ENCODE assay signal across 21 cellular contexts in genomic region chr15:65769482-65769881, GRCh38. TPM values are rescaled to one million over a fixed set of nuclear protein-coding genes. Genes with fewer than 3 reads are reported as not detected.
A peak's percentile ranks its signal among the peaks of the same experiment; 100 is the strongest.
DNase-seq lines count a peak whose midpoint lies in the region; ATAC-seq, FAIRE-seq and TF ChIP-seq lines count a peak whose summit lies in the region.
"Had no signal": no experiment of that assay in that cellular context is flagged by ENCODE, and none has a peak within 500 bp of the region (broad histone marks: within the 10 kb centered on the region; RNA-seq: fewer than 3 reads in every experiment).

No MANE protein-coding gene starts in this region.

- H4K8ac ChIP-seq in H1 (ENCODE audit: extremely low read depth, insufficient read depth, low read length): no peak overlapping the region

- H3K9ac ChIP-seq in HepG2 (ENCODE audit: insufficient read depth, low read depth, low read length) (no peak overlapping the region), SK-N-MC (ENCODE audit: insufficient read length) (peak overlapping the region; percentile 30), H1 (replicated peaks in 1 of 4; ENCODE audit: extremely low read depth in 1 of 4, low read depth in 3 of 4, low read length in 3 of 4) (no peak overlapping the region)
- H3K9ac ChIP-seq: BLaER1 had no signal

- TF ChIP-seq EP300 in HepG2 (IDR thresholded peaks at IDR 0.05; ENCODE audit: low read depth in 2 of 2, low read length in 2 of 2) (no peak), HepG2 (CRISPR knock-in tag; IDR thresholded peaks at IDR 0.05; ENCODE audit: borderline replicate concordance) (no peak), H1 (IDR thresholded peaks at IDR 0.05; ENCODE audit: borderline replicate concordance in 1 of 2, low read depth in 2 of 2, low read length in 2 of 2) (no peak)

- no peak overlapping the region for H4K91ac ChIP-seq in H1 (replicated peaks; ENCODE audit: insufficient read length, low read length)

- no peak overlapping the region for H3K23ac ChIP-seq in H1 (ENCODE audit: insufficient read length)

- H3K79me2 ChIP-seq in HepG2 (ENCODE audit: insufficient read depth, low read length) (peaks cover 81% of the 10 kb centered on the region), H1 (ENCODE audit: control insufficient read depth in 1 of 2, insufficient read depth in 2 of 2, low read length in 2 of 2) (no peaks in the 10 kb centered on the region)

- DNase-seq in HepG2 (ENCODE audit: low spot score): no peak
- no peak for DNase-seq in right lobe of liver
- DNase-seq in SK-N-MC (ENCODE audit: low read depth, low spot score): no peak
- no peak for DNase-seq in H1 (ENCODE audit: low read depth in 1 of 2, low spot score in 2 of 2)
- no peak for DNase-seq in progenitor cell of endocrine pancreas (ENCODE audit: low spot score, unreplicated experiment)
- no peak for DNase-seq in left lobe of liver (ENCODE audit: low spot score)
- DNase-seq: Calu3; CD4-positive, alpha-beta T cell; CD8-positive, alpha-beta memory T cell; DMS53; DMS79 treated with DMSO at 0.1 percent for 48 hours; H9; HFFc6 had no signal

- H3K23me2 ChIP-seq in H1 (ENCODE audit: low read depth, low read length): no peaks in the 10 kb centered on the region; the same call in 1 of the 2 replicates

- intact Hi-C loops in HepG2 (cut with micrococcal nuclease; ENCODE audit: unreplicated experiment) (no loop called here), right lobe of liver (cut with DNase I) (no loop called here)

- TF ChIP-seq RAD21 in HepG2 (CRISPR knock-in tag; IDR thresholded peaks at IDR 0.05) (no peak), H1 (IDR thresholded peaks at IDR 0.05 in 1 of 2, conservative IDR thresholded peaks at IDR 0.05 in 1 of 2; ENCODE audit: low read depth in 2 of 2, low read length in 2 of 2) (no peak)

- H3K36me3 Mint-ChIP-seq in progenitor cell of endocrine pancreas (ENCODE audit: insufficient read depth): no peaks in the 10 kb centered on the region

- H2BK5ac ChIP-seq in H1 (ENCODE audit: low read depth, low read length): no peak overlapping the region

- no peak overlapping the region for H4K5ac ChIP-seq in H1 (ENCODE audit: insufficient read length, low read depth, low read length)

- POLR2A ChIA-PET in HepG2 (lab: Yijun Ruan, JAX) (no interaction called here), HEK293 (lab: Yijun Ruan, JAX) (interaction anchor here (1.1 kb wide), 1 partner anchor 100 kb away, joined by 3 read pairs; the partner anchor contains the start of gene RAB11A), H1 (lab: Charles Lee; ENCODE audit: partially characterized antibody) (no interaction called here)

- H2BK120ac ChIP-seq in H1 (replicated peaks; ENCODE audit: low read depth, low read length): no peak overlapping the region

- H3K4me1 ChIP-seq in HepG2 (ENCODE audit: insufficient read depth, low read length) (peaks cover 20% of the 10 kb centered on the region), right lobe of liver (peaks cover 0 to 17% (median 5%) of the 10 kb centered on the region in 4 donors), HEK293 (ENCODE audit: control insufficient read depth, insufficient read depth, low read length) (peaks cover 35% of the 10 kb centered on the region), H1 (replicated peaks in 1 of 4; ENCODE audit: control insufficient read depth in 3 of 4, insufficient read depth in 4 of 4, low read length in 3 of 4) (no peaks in the 10 kb centered on the region)

- H3K18ac ChIP-seq in H1 (ENCODE audit: extremely low read depth, low read length): no peak overlapping the region

- no peaks in the 10 kb centered on the region; a peak in 1 of 5 replicates for H3K36me3 ChIP-seq in HepG2 (replicated peaks in 1 of 2; ENCODE audit: control insufficient read depth in 1 of 2, insufficient read depth in 2 of 2, low read length in 2 of 2)
- H3K36me3 ChIP-seq in right lobe of liver: no peaks in the 10 kb centered on the region
- no peaks in the 10 kb centered on the region; a peak in 1 of 3 replicates for H3K36me3 ChIP-seq in HEK293 (ENCODE audit: control insufficient read depth in 2 of 2, insufficient read depth in 1 of 2, low read length in 2 of 2)
- H3K36me3 ChIP-seq in SK-N-MC (ENCODE audit: insufficient read depth, low read length): no peaks in the 10 kb centered on the region
- H3K36me3 ChIP-seq in H1 (ENCODE audit: control insufficient read depth in 2 of 4, insufficient read depth in 4 of 4, low read length in 3 of 4): no peaks in the 10 kb centered on the region

- H2AK5ac ChIP-seq in H1 (ENCODE audit: low read depth, low read length): no peak overlapping the region

- no peak overlapping the region for H3K27ac Mint-ChIP-seq in progenitor cell of endocrine pancreas
- H3K27ac Mint-ChIP-seq: CD14-positive monocyte; CD4-positive, alpha-beta T cell; CD8-positive, alpha-beta memory T cell; H9; HFFc6 had no signal

- no peaks in the 10 kb centered on the region for H3K9me3 Mint-ChIP-seq in progenitor cell of endocrine pancreas (ENCODE audit: low read depth)
- H3K9me3 Mint-ChIP-seq: CD14-positive monocyte; CD4-positive, alpha-beta T cell; CD8-positive, alpha-beta memory T cell; H9; HFFc6 had no signal

- no peak for ATAC-seq in HepG2
- no peak for ATAC-seq in right lobe of liver
- ATAC-seq in HG03460 (IDR thresholded peaks at IDR 0.05; ENCODE audit: unreplicated experiment): no peak
- ATAC-seq in left lobe of liver: no peak
- ATAC-seq: HCT116 had no signal

- H3K4me2 ChIP-seq in HepG2 (ENCODE audit: low read depth, low read length): no peak overlapping the region
- H3K4me2 ChIP-seq in H1 (ENCODE audit: insufficient read depth in 1 of 2, low read depth in 2 of 2, low read length in 2 of 2): no peak overlapping the region
- H3K4me2 ChIP-seq: BLaER1 had no signal

- no peak overlapping the region for H3K4me3 ChIP-seq in HepG2 (replicated peaks in 1 of 3; ENCODE audit: insufficient read depth in 1 of 3, low read depth in 2 of 3, low read length in 3 of 3)
- H3K4me3 ChIP-seq in right lobe of liver: no peak overlapping the region
- H3K4me3 ChIP-seq in HEK293 (ENCODE audit: low read depth, low read length): no peak overlapping the region
- H3K4me3 ChIP-seq in SK-N-MC: peak overlapping the region; percentile 18
- H3K4me3 ChIP-seq in H1 (ENCODE audit: extremely low read depth in 1 of 4, insufficient read depth in 2 of 4, low read depth in 3 of 4, low read length in 4 of 4): peak overlapping the region in 1 of 4 experiments; percentile 30; a peak in 1 of 8 replicates
- H3K4me3 ChIP-seq: BLaER1 had no signal

- no TSS peak for BruUV-seq in HepG2 (replicated peaks; lab: Mats Ljungman, UMichigan)

- peaks cover 14% of the 10 kb centered on the region for H3K4me1 Mint-ChIP-seq in progenitor cell of endocrine pancreas (ENCODE audit: low read depth)

- H3K27ac ChIP-seq in HepG2 (ENCODE audit: extremely low read length, insufficient read depth, low read length) (no peak overlapping the region), right lobe of liver (no peak overlapping the region), HEK293 (ENCODE audit: extremely low read depth, low read depth, low read length) (no peak overlapping the region), SK-N-MC (peak overlapping the region; percentile 32; the same call in 1 of the 2 replicates), H1 (ENCODE audit: low read depth, low read length) (no peak overlapping the region)
- H3K27ac ChIP-seq: 22Rv1, BLaER1 had no signal

- no peaks in the 10 kb centered on the region for H3K79me1 ChIP-seq in H1 (ENCODE audit: low read depth, low read length)

- TF ChIP-seq POLR2A in HepG2 (IDR thresholded peaks at IDR 0.05; ENCODE audit: insufficient read depth in 1 of 2, low read depth in 2 of 2, low read length in 2 of 2): no peak
- no peak for TF ChIP-seq POLR2A in right lobe of liver (IDR thresholded peaks at IDR 0.05)
- no peak for TF ChIP-seq POLR2A in H1 (IDR thresholded peaks at IDR 0.05; ENCODE audit: control extremely low read depth in 1 of 2, low read depth in 2 of 2, low read length in 2 of 2)

- no peak overlapping the region for H2BK12ac ChIP-seq in H1 (ENCODE audit: low read depth, low read length)

- WGBS in HepG2 (ENCODE audit: low lambda C conversion rate): 94% methylated on average over 3 of the region's 3 CpGs
- 56% methylated on average over 3 of the region's 3 CpGs for WGBS in right lobe of liver (ENCODE audit: insufficient coverage, low coverage, low lambda C conversion rate, missing lambda C conversion rate)
- 62% methylated on average over 3 of the region's 3 CpGs; no CpG with 5 or more reads in 1 of the 2 experiments for WGBS in H1 (ENCODE audit: extremely low coverage in 1 of 2, insufficient coverage in 1 of 2, insufficient read length in 1 of 2, insufficient replicate concordance in 2 of 2, low coverage in 1 of 2, low lambda C conversion rate in 2 of 2, missing lambda C conversion rate in 1 of 2), 2 experiments

- H4K20me1 ChIP-seq in HepG2 (ENCODE audit: insufficient read depth, low read length): peaks cover 11% of the 10 kb centered on the region
- no peaks in the 10 kb centered on the region for H4K20me1 ChIP-seq in H1 (replicated peaks in 1 of 2; ENCODE audit: control insufficient read depth in 1 of 2, insufficient read depth in 2 of 2, low read length in 2 of 2)

- no peak overlapping the region for H2AFZ ChIP-seq in HepG2 (ENCODE audit: low read length)
- H2AFZ ChIP-seq in H1 (ENCODE audit: low read length): no peak overlapping the region

- in situ Hi-C loops in HepG2 (cut with HindIII; ENCODE audit: extremely low pct_ligation_motif_present, low pct_unique_long_range_greater_than_20kb): no loop called here

- H3K4ac ChIP-seq in H1 (replicated peaks; ENCODE audit: insufficient read length, low read depth, low read length): no peak overlapping the region

- no peak overlapping the region for H3K14ac ChIP-seq in H1 (ENCODE audit: insufficient read length)

- H3K27me3 Mint-ChIP-seq in progenitor cell of endocrine pancreas: no peaks in the 10 kb centered on the region
- H3K27me3 Mint-ChIP-seq: CD4-positive, alpha-beta T cell; CD8-positive, alpha-beta memory T cell had no signal

- H2BK20ac ChIP-seq in H1 (ENCODE audit: low read length): no peak overlapping the region

- no peaks in the 10 kb centered on the region for H3K9me3 ChIP-seq in HepG2 (ENCODE audit: low read length)
- no peaks in the 10 kb centered on the region for H3K9me3 ChIP-seq in right lobe of liver
- no peaks in the 10 kb centered on the region for H3K9me3 ChIP-seq in HEK293 (ENCODE audit: control insufficient read depth, insufficient read depth, low read depth, low read length)
- no peaks in the 10 kb centered on the region for H3K9me3 ChIP-seq in SK-N-MC (ENCODE audit: low read depth, low read length)
- H3K9me3 ChIP-seq in H1 (ENCODE audit: insufficient read depth in 2 of 2, low read depth in 1 of 2, low read length in 1 of 2): no peaks in the 10 kb centered on the region
- H3K9me3 ChIP-seq: BLaER1 had no signal

- no peaks in the 10 kb centered on the region for H3K27me3 ChIP-seq in HepG2 (ENCODE audit: control insufficient read depth in 1 of 2, insufficient read depth in 2 of 2, low read length in 2 of 2)
- H3K27me3 ChIP-seq in right lobe of liver: no peaks in the 10 kb centered on the region
- H3K27me3 ChIP-seq in H1 (replicated peaks in 1 of 4; ENCODE audit: control insufficient read depth in 3 of 4, extremely low read depth in 1 of 4, insufficient read depth in 3 of 4, low read length in 3 of 4): no peaks in the 10 kb centered on the region
- H3K27me3 ChIP-seq: BLaER1 had no signal

- CTCF ChIA-PET in HepG2 (lab: Yijun Ruan, JAX; ENCODE audit: low intra/inter-chr PET ratio, low total read pairs): no interaction called here
- CTCF ChIA-PET in HEK293 (lab: Yijun Ruan, JAX): interaction anchor here (0.6 to 1.2 kb wide), 4 partner anchors 12 to 317 kb away, joined by 3 to 4 read pairs (median 4); no protein-coding TSS in a partner anchor
- CTCF ChIA-PET in H1 (lab: Charles Lee; ENCODE audit: partially characterized antibody): interaction anchor here (0.7 to 1.2 kb wide), 2 partner anchors 56 to 66 kb away, joined by 3 read pairs; no protein-coding TSS in a partner anchor

- no peak for FAIRE-seq in HepG2 (lab: Jason Lieb, UNC)
- no peak for FAIRE-seq in H1 (lab: Jason Lieb, UNC)
- FAIRE-seq: G401.6, GM12892 had no signal

- H2BK15ac ChIP-seq in H1 (ENCODE audit: low read length): no peak overlapping the region

- H3K56ac ChIP-seq in H1 (replicated peaks; ENCODE audit: insufficient read length, low read depth, low read length): no peak overlapping the region

- TF ChIP-seq CTCF in HepG2 (CRISPR knock-in tag; IDR thresholded peaks at IDR 0.05) (no peak), right lobe of liver (IDR thresholded peaks at IDR 0.05) (no peak), HEK293 (tag by site-specific recombination; IDR thresholded peaks at IDR 0.05) (no peak), H1 (IDR thresholded peaks at IDR 0.05; ENCODE audit: control extremely low read depth in 1 of 3, insufficient read depth in 1 of 3, low read depth in 1 of 3, low read length in 3 of 3) (no peak), progenitor cell of endocrine pancreas (IDR thresholded peaks at IDR 0.05; ENCODE audit: unreplicated experiment) (no peak)

- H3K4me3 Mint-ChIP-seq in progenitor cell of endocrine pancreas (ENCODE audit: low read depth): no peak overlapping the region
- H3K4me3 Mint-ChIP-seq: CD14-positive monocyte; CD4-positive, alpha-beta T cell; CD8-positive, alpha-beta memory T cell; H9; HFFc6 had no signal

RNA-seq across cellular contexts. Expression of gene DENND4A, which starts 22.6 kb away (rescaled TPM):
- total RNA-seq in HepG2 (2016; rRNA removed; fragmentation: Illumina TruSeq; extraction: Trizol): 13.2 and 21.1 TPM in 2 replicates
- total RNA-seq in HepG2 (2016; cell fraction: cytosol; rRNA removed; fragmentation: Illumina TruSeq; extraction: Trizol; ENCODE audit: low read depth): 20.3 and 21.2 TPM in 2 replicates
- total RNA-seq in HepG2 (2016; cell fraction: insoluble cytoplasmic fraction; rRNA removed; fragmentation: Illumina TruSeq; extraction: Trizol): 13.1 and 20.9 TPM in 2 replicates
- total RNA-seq in HepG2 (2016; cell fraction: membrane; rRNA removed; fragmentation: Illumina TruSeq; extraction: Trizol): 19.6 and 22.0 TPM in 2 replicates
- total RNA-seq in HepG2 (2016; cell fraction: nucleus; rRNA removed; fragmentation: Illumina TruSeq; extraction: Trizol): 20.2 and 25.3 TPM in 2 replicates
- 18.6 TPM in 2 replicates for polyA plus RNA-seq in HepG2 (2011; rRNA removed)
- 7.0 and 12.3 TPM in 2 replicates for polyA plus RNA-seq in HepG2 (2011; cell fraction: cytosol; rRNA removed)
- polyA plus RNA-seq in HepG2 (2011; cell fraction: nucleus; rRNA removed): 15.7 and 19.7 TPM in 2 replicates
- polyA plus RNA-seq in HepG2 (2012): 16.4 and 19.5 TPM in 2 replicates
- 0.40 and 0.54 TPM in 2 replicates for polyA plus RNA-seq in HepG2 (2016; cell fraction: cytosol; fragmentation: Illumina TruSeq; extraction: Trizol; ENCODE audit: low read depth)
- 13.2 and 15.0 TPM in 2 replicates for polyA plus RNA-seq in HepG2 (2016; cell fraction: insoluble cytoplasmic fraction; fragmentation: Illumina TruSeq; extraction: Trizol; ENCODE audit: low read depth)
- 1.5 and 1.9 TPM in 2 replicates for polyA plus RNA-seq in HepG2 (2016; cell fraction: membrane; fragmentation: Illumina TruSeq; extraction: Trizol; ENCODE audit: low read depth)
- polyA plus RNA-seq in HepG2 (2016; cell fraction: nucleus; fragmentation: Illumina TruSeq; extraction: Trizol; ENCODE audit: insufficient read depth, low read depth): 14.0 and 18.1 TPM in 2 replicates
- polyA minus RNA-seq in HepG2 (2011; rRNA and poly(A)+ RNA removed; ENCODE audit: low replicate concordance): 46.4 and 72.7 TPM in 2 replicates
- polyA minus RNA-seq in HepG2 (2011; cell fraction: cytosol; rRNA and poly(A)+ RNA removed): 30.8 and 43.0 TPM in 2 replicates
- 186 and 219 TPM in 2 replicates for polyA minus RNA-seq in HepG2 (2011; cell fraction: nucleus; rRNA and poly(A)+ RNA removed)
- total RNA-seq in right lobe of liver: 10 to 100 TPM; 12.7 to 32.4 (median 21.5) TPM
- 4.7 and 6.1 TPM in 2 replicates for total RNA-seq in H1 (2021; fragmentation: NEBNext Ultra II Directional; extraction: Animal tissue kit (Norgen Biotek cat#: 25700))
- polyA plus RNA-seq in H1 (2011; rRNA removed): 0.86 and 1.3 TPM in 2 replicates
- polyA plus RNA-seq in H1 (2011; cell fraction: cytosol; rRNA removed): 1.5 TPM
- polyA plus RNA-seq in H1 (2011; cell fraction: nucleus; rRNA removed): 1.3 TPM
- polyA plus RNA-seq in H1 (2012, experiment 1 of 2): 1.3 to 3.0 TPM (median 1.9 TPM) in 4 replicates
- 0.07 TPM for polyA plus RNA-seq in H1 (2012, experiment 2 of 2)
- 3.0 TPM for polyA plus RNA-seq in H1 (2013, experiment 1 of 2)
- 2.7 TPM for polyA plus RNA-seq in H1 (2013, experiment 2 of 2)
- polyA minus RNA-seq in H1 (2011; rRNA and poly(A)+ RNA removed): 8.1 and 11.8 TPM in 2 replicates
- polyA minus RNA-seq in H1 (2011; cell fraction: cytosol; rRNA and poly(A)+ RNA removed): 3.9 TPM
- 16.4 TPM for polyA minus RNA-seq in H1 (2011; cell fraction: nucleus; rRNA and poly(A)+ RNA removed)
- total RNA-seq in progenitor cell of endocrine pancreas: 17.5 and 17.9 TPM in 2 replicates
- total RNA-seq in left lobe of liver: 10.7 TPM
